19 cellular contexts compared by ENCODE assay signal in genomic region chr20:53130819-53131218, GRCh38.
"Had no signal": no experiment of that assay in that cellular context is flagged by ENCODE, and none has a peak within 500 bp of the region (broad histone marks: within the 10 kb centered on the region; RNA-seq: fewer than 3 reads in every experiment).

No MANE protein-coding gene starts in this region.

- H3K27ac ChIP-seq: esophagus muscularis mucosa, lower lobe of right lung, neural progenitor cell, parathyroid adenoma, suprapubic skin, transverse colon, vagina had no signal

- H3K4me1 ChIP-seq: esophagus muscularis mucosa, lower lobe of right lung, parathyroid adenoma, suprapubic skin, transverse colon, vagina had no signal

- ATAC-seq: left ventricle myocardium superior; lower lobe of right lung; natural killer cell treated with Interleukin-12 subunit alpha and Interleukin-12 subunit beta and Interleukin-15 and Interleukin-18, amount 100 ng/mL, for 72 hours; sciatic nerve; stimulated activated naive CD8-positive, alpha-beta T cell treated with anti-CD3 and anti-CD28 coated beads, Interleukin-15, amount 100 ng/mL, for 72 hours had no signal

- H3K9me3 Mint-ChIP-seq: natural killer cell treated with Interleukin-12 subunit alpha and Interleukin-12 subunit beta and Interleukin-15 and Interleukin-18, amount 100 ng/mL, for 72 hours; neural progenitor cell; stimulated activated naive CD8-positive, alpha-beta T cell treated with anti-CD3 and anti-CD28 coated beads, Interleukin-15, amount 100 ng/mL, for 72 hours had no signal

- H3K27me3 Mint-ChIP-seq: progenitor cell of endocrine pancreas had no signal

- H2AFZ ChIP-seq: neural progenitor cell, parathyroid adenoma had no signal

- H3K4me2 ChIP-seq: neural progenitor cell, smooth muscle cell had no signal

- H3K79me2 ChIP-seq: parathyroid adenoma had no signal

- H3K4me3 Mint-ChIP-seq: natural killer cell treated with Interleukin-12 subunit alpha and Interleukin-12 subunit beta and Interleukin-15 and Interleukin-18, amount 100 ng/mL, for 72 hours; neural progenitor cell; stimulated activated naive CD8-positive, alpha-beta T cell treated with anti-CD3 and anti-CD28 coated beads, Interleukin-15, amount 100 ng/mL, for 72 hours had no signal

- H3K4me3 ChIP-seq: esophagus muscularis mucosa, lower lobe of right lung, neural progenitor cell, smooth muscle cell, suprapubic skin, transverse colon, vagina had no signal

- H3K36me3 ChIP-seq: esophagus muscularis mucosa, lower lobe of right lung, neural progenitor cell, suprapubic skin, transverse colon, vagina had no signal

- H3K9me3 ChIP-seq: esophagus muscularis mucosa, lower lobe of right lung, suprapubic skin, transverse colon, vagina had no signal

- H3K9ac ChIP-seq: neural progenitor cell, parathyroid adenoma had no signal

- H3K36me3 Mint-ChIP-seq: natural killer cell treated with Interleukin-12 subunit alpha and Interleukin-12 subunit beta and Interleukin-15 and Interleukin-18, amount 100 ng/mL, for 72 hours; neural progenitor cell had no signal

- H3K27ac Mint-ChIP-seq: natural killer cell treated with Interleukin-12 subunit alpha and Interleukin-12 subunit beta and Interleukin-15 and Interleukin-18, amount 100 ng/mL, for 72 hours; neural progenitor cell; progenitor cell of endocrine pancreas; stimulated activated naive CD8-positive, alpha-beta T cell treated with anti-CD3 and anti-CD28 coated beads, Interleukin-15, amount 100 ng/mL, for 72 hours had no signal

- H3K27me3 ChIP-seq: esophagus muscularis mucosa, neural progenitor cell, suprapubic skin, transverse colon, vagina had no signal

- DNase-seq: cortex of kidney; left ventricle myocardium superior; lower lobe of right lung; stimulated activated CD4-positive, alpha-beta T cell treated with anti-CD3 and anti-CD28 coated beads, Interleukin-12 subunit alpha, Interleukin-12 subunit beta, amount 100 ng/mL, for 4 hours; stimulated activated CD4-positive, alpha-beta T cell treated with anti-CD3 and anti-CD28 coated beads, Interleukin-1b, Interleukin-23, amount 100 ng/mL, for 48 hours; stimulated activated CD4-positive, alpha-beta T cell treated with anti-CD3 and anti-CD28 coated beads, Interleukin-4, amount 100 ng/mL, for 1 hour; stimulated activated CD8-positive, alpha-beta memory T cell treated with anti-CD3 and anti-CD28 coated beads, Interleukin-4, amount 100 ng/mL, for 48 hours; stimulated activated naive CD4-positive, alpha-beta T cell; stimulated activated naive CD8-positive, alpha-beta T cell treated with anti-CD3 and anti-CD28 coated beads, Interleukin-15, amount 100 ng/mL, for 72 hours; transverse colon had no signal
